ENCODE assay signal across 10 cellular contexts in the genomic region with DNA sequence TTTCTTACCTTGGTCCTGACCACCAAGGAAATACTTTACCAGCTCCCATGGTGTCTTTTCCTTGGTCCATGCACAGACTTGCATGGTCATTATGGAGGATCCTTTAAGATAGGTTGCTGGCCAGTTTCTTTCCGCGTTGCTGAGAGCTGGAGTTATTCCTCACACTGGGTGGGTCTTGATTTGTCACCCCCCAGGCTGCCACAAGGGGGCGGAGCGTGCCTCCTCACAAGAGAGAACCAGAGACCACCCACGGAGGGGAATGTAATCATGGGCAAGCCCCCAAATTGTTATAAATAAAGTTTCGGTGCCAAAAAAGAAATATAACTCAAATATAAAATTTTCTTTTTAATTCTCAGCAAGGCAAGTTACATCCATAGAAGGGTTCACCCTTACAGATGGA. TPM values are rescaled to one million over a fixed set of nuclear protein-coding genes. Genes with fewer than 3 reads are reported as not detected.
DNase-seq lines count a peak whose midpoint lies in the region; ATAC-seq, FAIRE-seq and TF ChIP-seq lines count a peak whose summit lies in the region.
"Had no signal": no experiment of that assay in that cellular context is flagged by ENCODE, and none has a peak within 500 bp of the region (broad histone marks: within the 10 kb centered on the region; RNA-seq: fewer than 3 reads in every experiment).

No MANE protein-coding gene starts in this region.

- TF ChIP-seq CTCF in GM12872 (IDR thresholded peaks at IDR 0.05; ENCODE audit: insufficient read depth, low read depth, low read length) (peak; percentile 49; the same call in 2 of the 3 replicates), K562 (IDR thresholded peaks at IDR 0.05 in 2 of 3, conservative IDR thresholded peaks at IDR 0.05 in 1 of 3; ENCODE audit: insufficient read depth in 2 of 3, low read depth in 1 of 3, low read length in 3 of 3) (peak; percentile 64 to 80 (median 73)), thyroid gland (IDR thresholded peaks at IDR 0.05) (peak in 1 of 6 experiments; percentile 17)

- no peak overlapping the region for H3K4me2 ChIP-seq in K562 (ENCODE audit: insufficient read depth, low read length)

- FAIRE-seq in K562 (lab: Jason Lieb, UNC) = peak; percentile 32

- TF ChIP-seq EP300 in K562 (IDR thresholded peaks at IDR 0.05; ENCODE audit: low read length) = no peak

- H3K4me3 ChIP-seq in K562 (no peak overlapping the region), thyroid gland (replicated peaks in 1 of 3) (no peak overlapping the region)

- no peaks in the 10 kb centered on the region for H4K20me1 ChIP-seq in K562 (replicated peaks; ENCODE audit: control insufficient read depth, insufficient read depth, low read length)

- 13% methylated on average over 6 of the region's 6 CpGs for WGBS in K562 (ENCODE audit: insufficient coverage, low coverage, missing lambda C conversion rate)
- 90% methylated on average over 6 of the region's 6 CpGs for WGBS in thyroid gland, 2 donors

- no peaks in the 10 kb centered on the region for H3K79me2 ChIP-seq in K562 (ENCODE audit: control insufficient read depth, insufficient read depth, low read length)

- ATAC-seq in K562 = peak; percentile 94

- H3K9me1 ChIP-seq in K562 (ENCODE audit: control insufficient read depth, insufficient read depth, low read length) = no peaks in the 10 kb centered on the region

- H3K27ac ChIP-seq in K562 (ENCODE audit: extremely low read depth, low read depth, low read length) = no peak overlapping the region
- H3K27ac ChIP-seq in thyroid gland = no peak overlapping the region
- H3K27ac ChIP-seq: neutrophil had no signal

- H3K36me3 ChIP-seq in K562 (ENCODE audit: control insufficient read depth, insufficient read depth, low read length) (no peaks in the 10 kb centered on the region), thyroid gland (no peaks in the 10 kb centered on the region)
- H3K36me3 ChIP-seq: neutrophil had no signal

- in situ Hi-C loops in K562 (cut with MboI) = no loop called here

- TF ChIP-seq POLR2A in K562 (conservative IDR thresholded peaks at IDR 0.05) = no peak
- TF ChIP-seq POLR2A in thyroid gland (IDR thresholded peaks at IDR 0.05) = no peak

- CTCF ChIA-PET in K562 (lab: Yijun Ruan, JAX; ENCODE audit: low intra/inter-chr PET ratio) = no interaction called here

- DNase-seq in RPMI7951 (ENCODE audit: low read depth) (peak; percentile 21), K562 (ENCODE audit: extremely low read depth in 1 of 4, low spot score in 3 of 4) (peak in 3 of 4 experiments; percentile 34 to 72 (median 71)), islet precursor cell (no peak), LoVo (ENCODE audit: low spot score) (no peak), thyroid gland (no peak), SKM-1 treated with dmso at 0.1 percent for 144 hours (lab: John Stamatoyannopoulos, UW; ENCODE audit: unreplicated experiment) (no peak)
- peak; percentile 51 to 56 for DNase-seq in stimulated activated CD4-positive, alpha-beta T cell treated with anti-CD3 and anti-CD28 coated beads, Interleukin-2, amount 100 ng/mL, for 24 hours
- DNase-seq: NCI-H748 treated with DMSO at 0.1 percent for 48 hours had no signal

- H3K9me3 ChIP-seq in K562 (replicated peaks; ENCODE audit: control insufficient read depth, insufficient read depth, low read depth, low read length) (no peaks in the 10 kb centered on the region), thyroid gland (no peaks in the 10 kb centered on the region)
- H3K9me3 ChIP-seq: neutrophil had no signal

- no peak overlapping the region for H3K9ac ChIP-seq in K562 (ENCODE audit: insufficient read depth in 1 of 2, low read depth in 2 of 2, low read length in 2 of 2)

- H3K27me3 ChIP-seq in K562 (ENCODE audit: control insufficient read depth in 2 of 2, insufficient read depth in 2 of 2, low read length in 2 of 2) = no peaks in the 10 kb centered on the region; a peak in 1 of 5 replicates
- no peaks in the 10 kb centered on the region for H3K27me3 ChIP-seq in thyroid gland
- H3K27me3 ChIP-seq: neutrophil had no signal

- H2AFZ ChIP-seq in K562 (ENCODE audit: low read depth, low read length) = peak overlapping the region; percentile 54

- POLR2A ChIA-PET in K562 (lab: Yijun Ruan, JAX) = interaction anchor here (0.6 kb wide), 1 partner anchor 94 kb away, joined by 4 read pairs; no protein-coding TSS in a partner anchor

- intact Hi-C loops in K562 (cut with micrococcal nuclease) = loop anchor here (1.0 to 2.0 kb wide), 3 partner anchors 200 to 417 kb away; no protein-coding TSS in a partner anchor
- intact Hi-C loops in thyroid gland (cut with DNase I) = no loop called here

- TF ChIP-seq RAD21 in K562 (CRISPR knock-in tag; conservative IDR thresholded peaks at IDR 0.05 in 1 of 2, IDR thresholded peaks at IDR 0.05 in 1 of 2) = peak; percentile 20 to 63; a peak in 3 of 4 replicates

- H3K4me1 ChIP-seq in K562 (replicated peaks in 1 of 2; ENCODE audit: control insufficient read depth in 2 of 2, insufficient read depth in 2 of 2, low read length in 2 of 2) = peaks cover 0 to 6% of the 10 kb centered on the region in 2 experiments; a peak in 2 of 5 replicates
- H3K4me1 ChIP-seq in thyroid gland = no peaks in the 10 kb centered on the region

- BruUV-seq in K562 (replicated peaks; lab: Mats Ljungman, UMichigan) = no TSS peak

TF ChIP-seq in K562, 482 proteins besides CTCF, POLR2A, EP300 and RAD21 (continues in another document):
- TF ChIP-seq BCL6 (CRISPR knock-in tag; IDR thresholded peaks at IDR 0.05) (no peak), PRPF4 (IDR thresholded peaks at IDR 0.05; ENCODE audit: insufficient read depth, low read depth, low read length, poor library complexity, severe bottlenecking) (no peak), CREB5 (CRISPR knock-in tag; IDR thresholded peaks at IDR 0.05) (no peak), RBM17 (IDR thresholded peaks at IDR 0.05; ENCODE audit: borderline replicate concordance, low read depth, low read length) (no peak), POLR2G (IDR thresholded peaks at IDR 0.05; ENCODE audit: low read depth, low read length) (no peak)
- TF ChIP-seq, protein P1, sequence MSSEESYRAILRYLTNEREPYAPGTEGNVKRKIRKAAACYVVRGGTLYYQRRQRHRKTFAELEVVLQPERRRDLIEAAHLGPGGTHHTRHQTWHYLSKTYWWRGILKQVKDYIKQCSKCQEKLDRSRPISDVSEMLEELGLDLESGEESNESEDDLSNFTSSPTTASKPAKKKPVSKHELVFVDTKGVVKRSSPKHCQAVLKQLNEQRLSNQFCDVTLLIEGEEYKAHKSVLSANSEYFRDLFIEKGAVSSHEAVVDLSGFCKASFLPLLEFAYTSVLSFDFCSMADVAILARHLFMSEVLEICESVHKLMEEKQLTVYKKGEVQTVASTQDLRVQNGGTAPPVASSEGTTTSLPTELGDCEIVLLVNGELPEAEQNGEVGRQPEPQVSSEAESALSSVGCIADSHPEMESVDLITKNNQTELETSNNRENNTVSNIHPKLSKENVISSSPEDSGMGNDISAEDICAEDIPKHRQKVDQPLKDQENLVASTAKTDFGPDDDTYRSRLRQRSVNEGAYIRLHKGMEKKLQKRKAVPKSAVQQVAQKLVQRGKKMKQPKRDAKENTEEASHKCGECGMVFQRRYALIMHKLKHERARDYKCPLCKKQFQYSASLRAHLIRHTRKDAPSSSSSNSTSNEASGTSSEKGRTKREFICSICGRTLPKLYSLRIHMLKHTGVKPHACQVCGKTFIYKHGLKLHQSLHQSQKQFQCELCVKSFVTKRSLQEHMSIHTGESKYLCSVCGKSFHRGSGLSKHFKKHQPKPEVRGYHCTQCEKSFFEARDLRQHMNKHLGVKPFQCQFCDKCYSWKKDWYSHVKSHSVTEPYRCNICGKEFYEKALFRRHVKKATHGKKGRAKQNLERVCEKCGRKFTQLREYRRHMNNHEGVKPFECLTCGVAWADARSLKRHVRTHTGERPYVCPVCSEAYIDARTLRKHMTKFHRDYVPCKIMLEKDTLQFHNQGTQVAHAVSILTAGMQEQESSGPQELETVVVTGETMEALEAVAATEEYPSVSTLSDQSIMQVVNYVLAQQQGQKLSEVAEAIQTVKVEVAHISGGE (CRISPR knock-in tag; IDR thresholded peaks at IDR 0.05) = no peak

RNA-seq across cellular contexts. Expression of gene TRIM24, which starts 10.5 kb away (rescaled TPM):
- total RNA-seq in RPMI7951 (2014; rRNA removed; shearing (Covaris generic)) = 18.3 and 25.6 TPM in 2 replicates
- 47.4 and 128 TPM in 2 replicates for total RNA-seq in K562 (2011; cell fraction: chromatin; rRNA removed; ENCODE audit: low replicate concordance)
- total RNA-seq in K562 (2011; cell fraction: nucleolus; rRNA removed) = 23.3 and 24.7 TPM in 2 replicates
- total RNA-seq in K562 (2011; cell fraction: nucleoplasm; rRNA removed) = 54.0 and 95.2 TPM in 2 replicates
- total RNA-seq in K562 (2014; rRNA removed) = 33.3 and 37.1 TPM in 2 replicates
- total RNA-seq in K562 (2014; rRNA removed; fragmentation: Illumina TruSeq; extraction: Trizol) = 40.2 and 46.5 TPM in 2 replicates
- total RNA-seq in K562 (2015; rRNA removed; fragmentation: Illumina TruSeq; extraction: Trizol) = 52.4 and 56.4 TPM in 2 replicates
- 55.8 and 62.8 TPM in 2 replicates for total RNA-seq in K562 (2021)
- polyA plus RNA-seq in K562 (2011; rRNA removed) = 61.7 and 66.9 TPM in 2 replicates
- polyA plus RNA-seq in K562 (2011; cell fraction: cytosol; rRNA removed) = 28.4 and 38.1 TPM in 2 replicates
- 36.0 and 50.5 TPM in 2 replicates for polyA plus RNA-seq in K562 (2011; cell fraction: nucleus; rRNA removed)
- polyA plus RNA-seq in K562 (2012) = 40.9 and 42.4 TPM in 2 replicates
- 61.5 and 74.0 TPM in 2 replicates for polyA plus RNA-seq in K562 (2014; fragmentation: Illumina TruSeq; extraction: Trizol)
- polyA plus RNA-seq in K562 (2014; fragmentation: Nextera tagmentation; extraction: Ambion mirVana) = 10 to 100 TPM; 13.4 to 15.1 TPM
- 40.2 and 41.7 TPM in 2 replicates for polyA plus RNA-seq in K562 (2014; rRNA removed)
- polyA minus RNA-seq in K562 (2011; rRNA and poly(A)+ RNA removed) = 101 and 125 TPM in 2 replicates
- 40.7 and 48.4 TPM in 2 replicates for polyA minus RNA-seq in K562 (2011; cell fraction: cytosol; rRNA and poly(A)+ RNA removed)
- polyA minus RNA-seq in K562 (2011; cell fraction: nucleus; rRNA and poly(A)+ RNA removed) = 36.4 and 60.5 TPM in 2 replicates
- total RNA-seq in thyroid gland = 10 to 100 TPM; 21.8 to 27.0 (median 24.7) TPM

Comparison
In these comparisons a context has a peak if more than half of its experiments do, and no peak if none do; other contexts are left out.
1. DNase-seq: peak in RPMI7951 (single experiment), K562 (3 of 4) and stimulated activated CD4-positive, alpha-beta T cell treated with anti-CD3 and anti-CD28 coated beads, Interleukin-2, amount 100 ng/mL, for 24 hours (2 of 2); none in islet precursor cell (single experiment), LoVo (single experiment), thyroid gland (0 of 2) and SKM-1 treated with dmso at 0.1 percent for 144 hours (single experiment).